29 cellular contexts compared by ENCODE assay signal in genomic region chr4:7095611-7096155, GRCh38.
"Had no signal": no experiment of that assay in that cellular context is flagged by ENCODE, and none has a peak within 500 bp of the region (broad histone marks: within the 10 kb centered on the region; RNA-seq: fewer than 3 reads in every experiment).

No MANE protein-coding gene starts in this region.

- H3K4me3 ChIP-seq: lower lobe of right lung, pancreas, prostate gland, sigmoid colon, spleen, suprapubic skin, thoracic aorta, tibial artery, upper lobe of right lung had no signal

- H3K9me3 ChIP-seq: lower lobe of right lung, neutrophil, pancreas, prostate gland, sigmoid colon, spleen, suprapubic skin, thoracic aorta, tibial artery, upper lobe of right lung had no signal

- H3K27ac ChIP-seq: lower lobe of right lung, neutrophil, pancreas, prostate gland, sigmoid colon, suprapubic skin, thoracic aorta, tibial artery, upper lobe of right lung had no signal

- H3K4me1 Mint-ChIP-seq: mesothelial cell of epicardium, naive B cell, neural crest cell had no signal

- H3K9me3 Mint-ChIP-seq: naive B cell; natural killer cell treated with Interleukin-12 subunit alpha and Interleukin-12 subunit beta and Interleukin-15 and Interleukin-18, amount 100 ng/mL, for 72 hours; neural crest cell; stimulated activated effector memory CD8-positive, alpha-beta T cell treated with anti-CD3 and anti-CD28 coated beads, Interleukin-12 subunit alpha, Interleukin-12 subunit beta, amount 100 ng/mL, for 72 hours; stimulated activated naive CD8-positive, alpha-beta T cell treated with anti-CD3 and anti-CD28 coated beads, Interleukin-15, Interleukin-2, amounts not matched to agents 100 ng/mL and 50 ng/mL, for 24 hours had no signal

- H3K36me3 ChIP-seq: lower lobe of right lung, neutrophil, pancreas, prostate gland, sigmoid colon, spleen, suprapubic skin, thoracic aorta, tibial artery, upper lobe of right lung had no signal

- H3K36me3 Mint-ChIP-seq: mesothelial cell of epicardium; naive B cell; natural killer cell treated with Interleukin-12 subunit alpha and Interleukin-12 subunit beta and Interleukin-15 and Interleukin-18, amount 100 ng/mL, for 72 hours; stimulated activated effector memory CD8-positive, alpha-beta T cell treated with anti-CD3 and anti-CD28 coated beads, Interleukin-12 subunit alpha, Interleukin-12 subunit beta, amount 100 ng/mL, for 72 hours had no signal

- H3K4me3 Mint-ChIP-seq: mesothelial cell of epicardium; natural killer cell treated with Interleukin-12 subunit alpha and Interleukin-12 subunit beta and Interleukin-15 and Interleukin-18, amount 100 ng/mL, for 72 hours; neural crest cell; stimulated activated effector memory CD8-positive, alpha-beta T cell treated with anti-CD3 and anti-CD28 coated beads, Interleukin-12 subunit alpha, Interleukin-12 subunit beta, amount 100 ng/mL, for 72 hours; stimulated activated naive CD8-positive, alpha-beta T cell treated with anti-CD3 and anti-CD28 coated beads, Interleukin-15, Interleukin-2, amounts not matched to agents 100 ng/mL and 50 ng/mL, for 24 hours had no signal

- ATAC-seq: left cardiac atrium; left lobe of liver; left ventricle myocardium superior; lower lobe of right lung; natural killer cell treated with Interleukin-12 subunit alpha and Interleukin-12 subunit beta and Interleukin-15 and Interleukin-18, amount 100 ng/mL, for 72 hours; pancreas; stimulated activated effector memory CD8-positive, alpha-beta T cell treated with anti-CD3 and anti-CD28 coated beads, Interleukin-12 subunit alpha, Interleukin-12 subunit beta, amount 100 ng/mL, for 72 hours; upper lobe of right lung had no signal

- H3K27ac Mint-ChIP-seq: mesothelial cell of epicardium; naive B cell; natural killer cell treated with Interleukin-12 subunit alpha and Interleukin-12 subunit beta and Interleukin-15 and Interleukin-18, amount 100 ng/mL, for 72 hours; stimulated activated effector memory CD8-positive, alpha-beta T cell treated with anti-CD3 and anti-CD28 coated beads, Interleukin-12 subunit alpha, Interleukin-12 subunit beta, amount 100 ng/mL, for 72 hours; stimulated activated naive CD8-positive, alpha-beta T cell treated with anti-CD3 and anti-CD28 coated beads, Interleukin-15, Interleukin-2, amounts not matched to agents 100 ng/mL and 50 ng/mL, for 24 hours had no signal

- DNase-seq: hippocampal formation; kidney glomerular epithelial cell; left cardiac atrium; left ventricle myocardium superior; lower lobe of right lung; mammary epithelial cell; mesenchymal stem cell; naive B cell; pancreas; retina; right cardiac atrium; sigmoid colon; small intestine; spleen; stimulated activated CD4-positive, alpha-beta T cell treated with anti-CD3 and anti-CD28 coated beads, Interleukin-4, amount 100 ng/mL, for 24 hours; stimulated activated naive CD4-positive, alpha-beta T cell; trophoblast cell; upper lobe of right lung had no signal

- H3K4me1 ChIP-seq: lower lobe of right lung, pancreas, prostate gland, sigmoid colon, spleen, tibial artery, upper lobe of right lung had no signal

- H3K27me3 ChIP-seq: pancreas, sigmoid colon, suprapubic skin, tibial artery, upper lobe of right lung had no signal
